9 cellular contexts compared by ENCODE assay signal in the genomic region with DNA sequence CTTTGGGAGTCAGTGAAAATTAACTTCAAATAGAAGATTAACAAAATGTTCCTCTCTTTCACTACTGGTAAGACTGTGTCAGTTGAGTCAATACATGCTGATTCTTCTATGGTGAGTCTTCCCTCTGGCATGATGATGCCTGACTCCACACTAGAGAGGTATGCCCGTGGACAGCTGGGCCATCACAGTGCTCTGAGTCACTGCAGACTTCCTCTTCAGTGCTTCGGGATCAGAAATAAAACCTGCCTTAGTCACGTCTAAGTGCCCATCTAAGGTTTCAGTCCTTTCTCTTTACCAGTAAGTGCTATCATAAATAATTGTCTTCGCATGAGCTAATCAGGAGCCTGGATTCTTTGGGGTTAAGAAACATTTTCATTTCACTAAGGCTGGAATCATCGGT. TPM values are rescaled to one million over a fixed set of nuclear protein-coding genes. Genes with fewer than 3 reads are reported as not detected.
A peak's percentile ranks its signal among the peaks of the same experiment; 100 is the strongest.
DNase-seq lines count a peak whose midpoint lies in the region; ATAC-seq, FAIRE-seq and TF ChIP-seq lines count a peak whose summit lies in the region.
"Had no signal": no experiment of that assay in that cellular context is flagged by ENCODE, and none has a peak within 500 bp of the region (broad histone marks: within the 10 kb centered on the region; RNA-seq: fewer than 3 reads in every experiment).

No MANE protein-coding gene starts in this region.

- H2AFZ ChIP-seq in IMR-90 (replicated peaks; ENCODE audit: low read length, poor library complexity) (no peak overlapping the region), astrocyte (ENCODE audit: low read depth, low read length) (no peak overlapping the region), mesenchymal stem cell (ENCODE audit: low read depth, low read length) (peak overlapping the region; percentile 39)

- peak overlapping the region; percentile 89 for H3K56ac ChIP-seq in IMR-90 (ENCODE audit: extremely low read depth, insufficient read depth, low read length)

- H2BK120ac ChIP-seq in IMR-90 (ENCODE audit: low read depth, low read length) (peak overlapping the region; percentile 99; the same call in 1 of the 2 replicates), mesenchymal stem cell (ENCODE audit: low read depth, low read length) (no peak overlapping the region)

- intact Hi-C loops in IMR-90 (cut with micrococcal nuclease): loop anchor here (1.0 to 2.0 kb wide), 2 partner anchors 50 to 75 kb away; a partner anchor contains a TSS

- H2AK5ac ChIP-seq in IMR-90 (ENCODE audit: low read depth, low read length) (no peak overlapping the region), mesenchymal stem cell (ENCODE audit: low read length, severe bottlenecking) (no peak overlapping the region)

- H4K91ac ChIP-seq in IMR-90 (ENCODE audit: insufficient read depth, low read depth, low read length): peak overlapping the region; percentile 53; the same call in 1 of the 2 replicates
- H4K91ac ChIP-seq in mesenchymal stem cell (ENCODE audit: low read length): no peak overlapping the region

- H3K9me3 Mint-ChIP-seq in astrocyte (ENCODE audit: unreplicated experiment) (no peaks in the 10 kb centered on the region), T-cell (no peaks in the 10 kb centered on the region)
- H3K9me3 Mint-ChIP-seq: activated CD4-positive, alpha-beta memory T cell treated with anti-CD3 and anti-CD28 coated beads, Interleukin-2, amount 10 ng/mL, durations not matched to agents 7 days and 5 days had no signal

- H3K9ac ChIP-seq in IMR-90 (ENCODE audit: low read depth, low read length) (0 out of 2 replicates have a peak overlapping the region, but pooled peaks have one; percentile 29), astrocyte (ENCODE audit: low read length) (peak overlapping the region; percentile 59), mesenchymal stem cell (ENCODE audit: low read length) (peak overlapping the region; percentile 75)

- in situ Hi-C loops in IMR-90 (cut with MboI; ENCODE audit: low sequenced_read_pairs): loop anchor here (10.0 kb wide), 1 partner anchor 76 kb away; a partner anchor contains a TSS

- BruUV-seq in IMR-90 (replicated peaks; lab: Mats Ljungman, UMichigan): no TSS peak

- peak overlapping the region; percentile 61; the same call in 1 of the 2 replicates for H3K27ac ChIP-seq in IMR-90 (ENCODE audit: insufficient read depth, low read length)
- peak overlapping the region; percentile 88 for H3K27ac ChIP-seq in astrocyte (ENCODE audit: low read depth, low read length)
- H3K27ac ChIP-seq in mesenchymal stem cell (ENCODE audit: low read length, poor library complexity, severe bottlenecking): peak overlapping the region; percentile 97

- no peak overlapping the region for H2AK9ac ChIP-seq in IMR-90 (replicated peaks; ENCODE audit: low read depth, low read length, poor library complexity)

- FAIRE-seq in astrocyte (lab: Jason Lieb, UNC): peak; percentile 100

- H3K23ac ChIP-seq in IMR-90 (ENCODE audit: low read depth, low read length) (no peak overlapping the region; the same call in 1 of the 2 replicates), mesenchymal stem cell (ENCODE audit: low read length in 2 of 2) (no peak overlapping the region)

- no peaks in the 10 kb centered on the region for H3K79me2 ChIP-seq in astrocyte (ENCODE audit: insufficient read depth, low read length)

- 0% methylated on average over 1 of the region's 5 CpGs; no CpG with 5 or more reads in 1 of the 2 experiments for WGBS in IMR-90 (ENCODE audit: extremely low coverage in 2 of 2, insufficient read length in 1 of 2), 2 experiments
- 0% methylated on average over 1 of the region's 5 CpGs for WGBS in mesenchymal stem cell

- H3K4ac ChIP-seq in IMR-90 (ENCODE audit: low read depth, low read length): peak overlapping the region; percentile 74; the same call in 1 of the 2 replicates
- no peak overlapping the region for H3K4ac ChIP-seq in mesenchymal stem cell (ENCODE audit: low read depth in 1 of 2, low read length in 2 of 2)

- H4K20me1 ChIP-seq in IMR-90 (ENCODE audit: insufficient read depth, low read length) (no peaks in the 10 kb centered on the region), astrocyte (ENCODE audit: insufficient read depth, low read length) (no peaks in the 10 kb centered on the region)

- H3K4me1 ChIP-seq in IMR-90 (ENCODE audit: control insufficient read depth, insufficient read depth, low read length) (peaks cover 6% of the 10 kb centered on the region), astrocyte (ENCODE audit: insufficient read depth, low read length) (peaks cover 18% of the 10 kb centered on the region), mesenchymal stem cell (ENCODE audit: control insufficient read depth, insufficient read depth, low read depth, low read length) (no peaks in the 10 kb centered on the region)

- DNase-seq in DMS 273 (lab: John Stamatoyannopoulos, UW; ENCODE audit: unreplicated experiment) (peak; percentile 44), IMR-90 (peak; percentile 100), astrocyte (ENCODE audit: low read depth) (peak; percentile 100), mesenchymal stem cell (peak; percentile 98), SKM-1 treated with dmso at 0.1 percent for 144 hours (lab: John Stamatoyannopoulos, UW; ENCODE audit: unreplicated experiment) (no peak), medulla oblongata (ENCODE audit: extremely low spot score) (no peak), T-cell (no peak)
- DNase-seq: activated CD4-positive, alpha-beta memory T cell treated with anti-CD3 and anti-CD28 coated beads, Interleukin-2, amount 10 ng/mL, durations not matched to agents 7 days and 5 days had no signal

- H4K8ac ChIP-seq in IMR-90 (ENCODE audit: low read depth in 2 of 2, low read length in 2 of 2) (peak overlapping the region in 1 of 2 experiments; percentile 43; a peak in 3 of 4 replicates), mesenchymal stem cell (ENCODE audit: low read length) (no peak overlapping the region)

- H2BK20ac ChIP-seq in IMR-90 (ENCODE audit: low read depth, low read length): peak overlapping the region; percentile 97

- no peak overlapping the region for H3K4me3 Mint-ChIP-seq in astrocyte (ENCODE audit: unreplicated experiment)
- no peak overlapping the region for H3K4me3 Mint-ChIP-seq in T-cell
- H3K4me3 Mint-ChIP-seq: activated CD4-positive, alpha-beta memory T cell treated with anti-CD3 and anti-CD28 coated beads, Interleukin-2, amount 10 ng/mL, durations not matched to agents 7 days and 5 days had no signal

- peaks cover 0 to 2% of the 10 kb centered on the region in 2 experiments; a peak in 1 of 4 replicates for H3K79me1 ChIP-seq in IMR-90 (ENCODE audit: low read depth in 1 of 2, low read length in 2 of 2)
- no peaks in the 10 kb centered on the region for H3K79me1 ChIP-seq in mesenchymal stem cell (replicated peaks; ENCODE audit: low read length, poor library complexity, severe bottlenecking)

- H3K27me3 Mint-ChIP-seq in astrocyte (ENCODE audit: low read depth, unreplicated experiment) (no peaks in the 10 kb centered on the region), T-cell (peaks cover 4 to 8% of the 10 kb centered on the region in 2 donors)

- peaks cover 33% of the 10 kb centered on the region for H3K4me1 Mint-ChIP-seq in astrocyte (ENCODE audit: low read depth, unreplicated experiment)
- H3K4me1 Mint-ChIP-seq in T-cell: no peaks in the 10 kb centered on the region
- H3K4me1 Mint-ChIP-seq: activated CD4-positive, alpha-beta memory T cell treated with anti-CD3 and anti-CD28 coated beads, Interleukin-2, amount 10 ng/mL, durations not matched to agents 7 days and 5 days had no signal

- POLR2A ChIA-PET in IMR-90 (lab: Charles Lee; ENCODE audit: unreplicated experiment) (interaction anchor here (0.8 to 1.6 kb wide), 2 partner anchors 9 to 51 kb away, joined by 3 to 5 read pairs; no protein-coding TSS in a partner anchor), T-cell (lab: Charles Lee) (no interaction called here)

- ATAC-seq in IMR-90 (ENCODE audit: low read depth): peak; percentile 98
- ATAC-seq in T-cell (replicated peaks in 1 of 4): no peak
- ATAC-seq in GM21528 (IDR thresholded peaks at IDR 0.05; ENCODE audit: low FRiP score, unreplicated experiment): no peak

- TF ChIP-seq RAD21 in IMR-90 (IDR thresholded peaks at IDR 0.05; ENCODE audit: low read length): peak; percentile 13; the same call in 1 of the 2 replicates

- H2BK5ac ChIP-seq in IMR-90 (ENCODE audit: low read depth, low read length, poor library complexity, severe bottlenecking) (peak overlapping the region; percentile 100), mesenchymal stem cell (ENCODE audit: low read depth, low read length, poor library complexity, severe bottlenecking) (no peak overlapping the region)

- CTCF ChIA-PET in IMR-90 (lab: Yijun Ruan, JAX) (no interaction called here), T-cell (lab: Charles Lee) (no interaction called here)

- dilution Hi-C loops in IMR-90 (cut with HindIII; ENCODE audit: low sequenced_read_pairs, unreplicated experiment): no loop called here

- H3K9me1 ChIP-seq in IMR-90 (ENCODE audit: insufficient read depth, low read length): peaks cover 6% of the 10 kb centered on the region; the same call in 1 of the 2 replicates

- H3K36me3 ChIP-seq in IMR-90 (ENCODE audit: control insufficient read depth, insufficient read depth, low read length): no peaks in the 10 kb centered on the region
- H3K36me3 ChIP-seq in astrocyte (ENCODE audit: insufficient read depth, low read length): no peaks in the 10 kb centered on the region
- no peaks in the 10 kb centered on the region for H3K36me3 ChIP-seq in mesenchymal stem cell (ENCODE audit: control insufficient read depth in 1 of 2, insufficient read depth in 2 of 2, low read depth in 1 of 2, low read length in 2 of 2)

- no peaks in the 10 kb centered on the region for H3K27me3 ChIP-seq in IMR-90 (ENCODE audit: control insufficient read depth, insufficient read depth, low read length)
- H3K27me3 ChIP-seq in astrocyte (ENCODE audit: insufficient read depth, low read length): no peaks in the 10 kb centered on the region
- H3K27me3 ChIP-seq in mesenchymal stem cell (ENCODE audit: control insufficient read depth in 1 of 2, insufficient read depth in 1 of 2, low read length in 2 of 2): no peaks in the 10 kb centered on the region

- H3K18ac ChIP-seq in IMR-90 (ENCODE audit: low read depth, low read length) (peak overlapping the region; percentile 84; the same call in 1 of the 2 replicates), mesenchymal stem cell (ENCODE audit: low read depth in 1 of 2, low read length in 2 of 2) (no peak overlapping the region)

- 0 out of 2 replicates have a peak, but pooled peaks have one; percentile 19 for TF ChIP-seq POLR2A in IMR-90 (IDR thresholded peaks at IDR 0.05; ENCODE audit: low read depth, low read length)

- H3K4me2 ChIP-seq in IMR-90 (ENCODE audit: low read depth, low read length) (peak overlapping the region; percentile 82; the same call in 1 of the 2 replicates), astrocyte (ENCODE audit: low read length) (peak overlapping the region; percentile 71), mesenchymal stem cell (ENCODE audit: low read length, poor library complexity, severe bottlenecking) (no peak overlapping the region)

- peak overlapping the region; percentile 76 for H3K27ac Mint-ChIP-seq in astrocyte (ENCODE audit: unreplicated experiment)
- no peak overlapping the region for H3K27ac Mint-ChIP-seq in T-cell
- H3K27ac Mint-ChIP-seq: activated CD4-positive, alpha-beta memory T cell treated with anti-CD3 and anti-CD28 coated beads, Interleukin-2, amount 10 ng/mL, durations not matched to agents 7 days and 5 days had no signal

- no peak overlapping the region for H2BK12ac ChIP-seq in mesenchymal stem cell (ENCODE audit: low read length in 2 of 2)

- H3K9me3 ChIP-seq in IMR-90 (ENCODE audit: control insufficient read depth, insufficient read depth, low read length): no peaks in the 10 kb centered on the region
- H3K9me3 ChIP-seq in astrocyte (ENCODE audit: insufficient read depth, low read depth, low read length): no peaks in the 10 kb centered on the region
- H3K9me3 ChIP-seq in mesenchymal stem cell (ENCODE audit: control insufficient read depth, low read length): no peaks in the 10 kb centered on the region

- H4K5ac ChIP-seq in IMR-90 (ENCODE audit: low read depth, low read length): no peak overlapping the region

- H3K14ac ChIP-seq in IMR-90 (replicated peaks; ENCODE audit: low read depth, low read length) (peak overlapping the region; percentile 57; the same call in 1 of the 2 replicates), mesenchymal stem cell (ENCODE audit: low read length in 2 of 2) (no peak overlapping the region)

- TF ChIP-seq CTCF in IMR-90 (conservative IDR thresholded peaks at IDR 0.05; ENCODE audit: low read depth, low read length): no peak
- TF ChIP-seq CTCF in astrocyte (IDR thresholded peaks at IDR 0.05; ENCODE audit: insufficient read depth, low read depth, low read length): no peak

- H3K36me3 Mint-ChIP-seq in astrocyte (ENCODE audit: low read depth, unreplicated experiment) (no peaks in the 10 kb centered on the region), T-cell (no peaks in the 10 kb centered on the region)

- H3K4me3 ChIP-seq in IMR-90 (ENCODE audit: insufficient read depth, low read depth, low read length) (no peak overlapping the region), astrocyte (ENCODE audit: insufficient read depth, low read depth, low read length) (peak overlapping the region; percentile 17), mesenchymal stem cell (ENCODE audit: insufficient read depth in 1 of 2, low read depth in 1 of 2, low read length in 2 of 2) (peak overlapping the region in 1 of 2 experiments; percentile 28)

- H2BK15ac ChIP-seq in IMR-90 (ENCODE audit: low read depth, low read length): no peak overlapping the region
- H2BK15ac ChIP-seq in mesenchymal stem cell (ENCODE audit: low read depth, poor library complexity, severe bottlenecking): no peak overlapping the region

RNA-seq across cellular contexts. Expression of a gene that starts 1.6 kb away (rescaled TPM):
- total RNA-seq in IMR-90 (2012; rRNA removed) (0.18 and 0.56 TPM in 2 replicates), astrocyte (0.43 and 0.65 TPM in 2 replicates), T-cell (not detected)
- 0.21 and 0.32 TPM in 2 replicates for polyA plus RNA-seq in IMR-90 (2012; rRNA removed)
- polyA plus RNA-seq in IMR-90 (2012; cell fraction: cytosol; rRNA removed): 0.08 and 0.11 TPM in 2 replicates
- 0.04 and 0.38 TPM in 2 replicates for polyA plus RNA-seq in IMR-90 (2012; cell fraction: nucleus; rRNA removed; ENCODE audit: low replicate concordance)
- 0.03 TPM for polyA plus RNA-seq in mesenchymal stem cell (2013, experiment 1 of 2)
- 0.01 TPM for polyA plus RNA-seq in mesenchymal stem cell (2013, experiment 2 of 2)
- total RNA-seq: activated CD4-positive, alpha-beta memory T cell treated with anti-CD3 and anti-CD28 coated beads, Interleukin-2, amount 10 ng/mL, durations not matched to agents 7 days and 5 days had no signal

RNA-seq across cellular contexts. Expression of a gene that starts 49.1 kb away (rescaled TPM):
- total RNA-seq in IMR-90 (2012; rRNA removed) (77.4 and 131 TPM in 2 replicates), astrocyte (207 and 225 TPM in 2 replicates), T-cell (100 to 1,000 TPM; 137 to 163 (median 155) TPM)
- 32.8 and 41.6 TPM in 2 replicates for polyA plus RNA-seq in IMR-90 (2012; rRNA removed)
- polyA plus RNA-seq in IMR-90 (2012; cell fraction: cytosol; rRNA removed): 24.2 and 40.4 TPM in 2 replicates
- polyA plus RNA-seq in IMR-90 (2012; cell fraction: nucleus; rRNA removed; ENCODE audit: low replicate concordance): 26.7 and 37.4 TPM in 2 replicates
- polyA plus RNA-seq in mesenchymal stem cell (2013, experiment 1 of 2): 77.8 TPM
- 81.6 TPM for polyA plus RNA-seq in mesenchymal stem cell (2013, experiment 2 of 2)

Comparison
In these comparisons a context has a peak if more than half of its experiments do, and no peak if none do; other contexts are left out.
1. DNase-seq: peak in DMS 273 (single experiment), IMR-90 (single experiment), astrocyte (single experiment) and mesenchymal stem cell (single experiment); none in SKM-1 treated with dmso at 0.1 percent for 144 hours (single experiment), medulla oblongata (single experiment) and T-cell (0 of 34).
2. Peak in every context shown above with its lines, with median percentiles within 50 percentile points of each other: H3K27ac ChIP-seq and H3K9ac ChIP-seq.